In genomic region chr2:173402405-173402974, GRCh38 we compare ENCODE assay signal across 8 cellular contexts. TPM values are rescaled to one million over a fixed set of nuclear protein-coding genes. Genes with fewer than 3 reads are reported as not detected.
A peak's percentile ranks its signal among the peaks of the same experiment; 100 is the strongest.
DNase-seq lines count a peak whose midpoint lies in the region; ATAC-seq and TF ChIP-seq lines count a peak whose summit lies in the region.

No MANE protein-coding gene starts in this region.

- H3K27me3 ChIP-seq in GM06990 (replicated peaks; ENCODE audit: control insufficient read depth, insufficient read depth, low read length) (no peaks in the 10 kb centered on the region; the same call in 1 of the 2 replicates), liver (ENCODE audit: control insufficient read depth in 4 of 4, insufficient read depth in 4 of 4, low read length in 3 of 4) (peaks cover 7 to 11% (median 9%) of the 10 kb centered on the region in 4 donors)

- H3K36me3 Mint-ChIP-seq in dendritic cell treated with granulocyte-macrophage colony-stimulating factor and Interleukin-4, amounts not matched to agents 40 ng/mL and 50 ng/mL, for 4 days (ENCODE audit: low read depth) = no peaks in the 10 kb centered on the region

- H3K36me3 ChIP-seq in GM06990 (ENCODE audit: control insufficient read depth, insufficient read depth, low read length) (no peaks in the 10 kb centered on the region), liver (ENCODE audit: control insufficient read depth in 4 of 4, insufficient read depth in 3 of 4, low read depth in 1 of 4, low read length in 3 of 4) (no peaks in the 10 kb centered on the region)

- H3K9ac ChIP-seq in liver (ENCODE audit: low read depth in 1 of 2, low read length in 2 of 2) = no peak overlapping the region

- peak; percentile 95 to 97 for TF ChIP-seq RAD21 in liver (IDR thresholded peaks at IDR 0.05)

- DNase-seq in GM06990 (ENCODE audit: extremely low read depth, insufficient read length) = peak; percentile 40
- peak; percentile 100 for DNase-seq in NCI-H510A treated with DMSO at 0.1 percent for 48 hours (lab: John Stamatoyannopoulos, UW)
- DNase-seq in activated CD4-positive, alpha-beta T cell treated with anti-CD3 and anti-CD28 coated beads for 48 hours = peak; percentile 83
- DNase-seq in stimulated activated CD4-positive, alpha-beta T cell treated with anti-CD3 and anti-CD28 coated beads, TNF-alpha, amount 100 ng/mL, for 1 hour (ENCODE audit: low read depth in 3 of 3, low spot score in 1 of 3) = peak; percentile 37 to 50 (median 44)

- 5% methylated on average over 21 of the region's 21 CpGs for WGBS in liver

- ATAC-seq in HG03159 (IDR thresholded peaks at IDR 0.05; ENCODE audit: unreplicated experiment) (peak; percentile 82), HG02938 (IDR thresholded peaks at IDR 0.05; ENCODE audit: unreplicated experiment) (no peak)

- peaks cover 7% of the 10 kb centered on the region for H3K4me1 Mint-ChIP-seq in dendritic cell treated with granulocyte-macrophage colony-stimulating factor and Interleukin-4, amounts not matched to agents 40 ng/mL and 50 ng/mL, for 4 days (ENCODE audit: low read depth)

- H3K27ac Mint-ChIP-seq in dendritic cell treated with granulocyte-macrophage colony-stimulating factor and Interleukin-4, amounts not matched to agents 40 ng/mL and 50 ng/mL, for 4 days = no peak overlapping the region

- H3K27me3 Mint-ChIP-seq in dendritic cell treated with granulocyte-macrophage colony-stimulating factor and Interleukin-4, amounts not matched to agents 40 ng/mL and 50 ng/mL, for 4 days = peaks cover 70% of the 10 kb centered on the region

- H3K4me3 ChIP-seq in GM06990 (replicated peaks; ENCODE audit: low read depth, low read length) (no peak overlapping the region), liver (ENCODE audit: low read depth in 1 of 3, low read length in 3 of 3) (no peak overlapping the region)

- H3K9me3 ChIP-seq in liver (ENCODE audit: control insufficient read depth in 4 of 4, low read length in 3 of 4) = no peaks in the 10 kb centered on the region

- peaks cover 0 to 2% (median 0%) of the 10 kb centered on the region in 4 donors for H3K4me1 ChIP-seq in liver (ENCODE audit: control insufficient read depth in 4 of 4, insufficient read depth in 4 of 4, low read length in 3 of 4)

- intact Hi-C loops in dendritic cell treated with granulocyte-macrophage colony-stimulating factor and Interleukin-4, amounts not matched to agents 40 ng/mL and 50 ng/mL, for 4 days (cut with micrococcal nuclease) = loop anchor here (1.0 to 10.0 kb wide), 5 partner anchors 47 to 942 kb away; no protein-coding TSS in a partner anchor

- H3K9me3 Mint-ChIP-seq in dendritic cell treated with granulocyte-macrophage colony-stimulating factor and Interleukin-4, amounts not matched to agents 40 ng/mL and 50 ng/mL, for 4 days = no peaks in the 10 kb centered on the region

- H3K4me3 Mint-ChIP-seq in dendritic cell treated with granulocyte-macrophage colony-stimulating factor and Interleukin-4, amounts not matched to agents 40 ng/mL and 50 ng/mL, for 4 days = peak overlapping the region; percentile 37

- TF ChIP-seq CTCF in GM06990 (IDR thresholded peaks at IDR 0.05; ENCODE audit: insufficient read depth, low read length, poor library complexity, severe bottlenecking) (peak; percentile 88), liver (IDR thresholded peaks at IDR 0.05; ENCODE audit: low read depth, low read length, missing input control) (peak; percentile 85)

- H3K27ac ChIP-seq in liver (ENCODE audit: low read depth in 1 of 2, low read length in 2 of 2) = no peak overlapping the region

TF ChIP-seq in liver, 16 proteins besides CTCF, POLR2A, EP300 and RAD21:
- TF ChIP-seq RXRA (IDR thresholded peaks at IDR 0.05) (no peak), TAF1 (conservative IDR thresholded peaks at IDR 0.05) (no peak), JUND (IDR thresholded peaks at IDR 0.05) (no peak), REST (IDR thresholded peaks at IDR 0.05) (no peak), YY1 (IDR thresholded peaks at IDR 0.05) (no peak), SP1 (IDR thresholded peaks at IDR 0.05) (no peak), HNF4G (IDR thresholded peaks at IDR 0.05) (no peak), GABPA (IDR thresholded peaks at IDR 0.05 in 1 of 2, conservative IDR thresholded peaks at IDR 0.05 in 1 of 2) (no peak), FOXA1 (IDR thresholded peaks at IDR 0.05) (no peak), NR2F2 (IDR thresholded peaks at IDR 0.05) (no peak), HNF4A (conservative IDR thresholded peaks at IDR 0.05) (no peak), ATF3 (IDR thresholded peaks at IDR 0.05) (no peak)

RNA-seq across cellular contexts. Expression of gene CDCA7, which starts 47.8 kb away (rescaled TPM):
- total RNA-seq in liver = 1 to 10 TPM in 1 of 2 donors, under 1 TPM in 1; 0.08 to 7.9 TPM
- under 1 TPM; 0.09 to 0.25 TPM for polyA plus RNA-seq in liver

Comparison
In these comparisons a context has a peak if more than half of its experiments do, and no peak if none do; other contexts are left out.
1. DNase-seq: peak in every context shown above with its lines; median percentile 100 in NCI-H510A treated with DMSO at 0.1 percent for 48 hours; 83 in activated CD4-positive, alpha-beta T cell treated with anti-CD3 and anti-CD28 coated beads for 48 hours; 44 in stimulated activated CD4-positive, alpha-beta T cell treated with anti-CD3 and anti-CD28 coated beads, TNF-alpha, amount 100 ng/mL, for 1 hour; 40 in GM06990.